In the genomic region with DNA sequence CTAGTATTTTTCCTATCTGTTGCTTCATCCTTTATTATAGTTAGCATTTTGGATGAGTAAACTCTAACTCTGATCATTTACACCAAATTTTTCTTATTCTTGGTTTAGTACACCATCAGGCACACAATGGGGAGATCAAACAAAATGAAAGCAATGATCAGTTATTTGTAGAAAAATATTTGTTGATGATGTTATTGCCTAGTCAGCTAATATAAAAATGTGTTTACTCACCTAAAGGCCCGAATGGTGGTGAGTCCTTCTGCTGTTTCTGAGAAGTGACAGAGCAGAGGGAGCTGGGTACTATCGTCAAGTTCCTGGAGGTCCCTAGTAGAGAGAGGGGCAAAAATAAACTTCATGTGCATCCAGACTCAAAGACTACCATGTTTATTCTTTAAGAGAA, we compare ENCODE assay signal across 7 cellular contexts.
"Had no signal": no experiment of that assay in that cellular context is flagged by ENCODE, and none has a peak within 500 bp of the region (broad histone marks: within the 10 kb centered on the region; RNA-seq: fewer than 3 reads in every experiment).

No MANE protein-coding gene starts in this region.

- H3K36me3 ChIP-seq: HAP-1 had no signal

- H3K9me3 ChIP-seq: HAP-1 had no signal

- H3K27ac ChIP-seq: KMS-11 had no signal

- H3K4me2 ChIP-seq: GM23338, KMS-11 had no signal

- H3K4me1 ChIP-seq: HAP-1 had no signal

- ATAC-seq: GM23338, HCT116 had no signal

- H2AFZ ChIP-seq: GM23338 had no signal

- H3K9ac ChIP-seq: KMS-11 had no signal

- FAIRE-seq: HTR-8/SVneo had no signal

- DNase-seq: H7, KBM-7 had no signal

- H3K4me3 ChIP-seq: GM23338, HAP-1 had no signal
